In the genomic region with DNA sequence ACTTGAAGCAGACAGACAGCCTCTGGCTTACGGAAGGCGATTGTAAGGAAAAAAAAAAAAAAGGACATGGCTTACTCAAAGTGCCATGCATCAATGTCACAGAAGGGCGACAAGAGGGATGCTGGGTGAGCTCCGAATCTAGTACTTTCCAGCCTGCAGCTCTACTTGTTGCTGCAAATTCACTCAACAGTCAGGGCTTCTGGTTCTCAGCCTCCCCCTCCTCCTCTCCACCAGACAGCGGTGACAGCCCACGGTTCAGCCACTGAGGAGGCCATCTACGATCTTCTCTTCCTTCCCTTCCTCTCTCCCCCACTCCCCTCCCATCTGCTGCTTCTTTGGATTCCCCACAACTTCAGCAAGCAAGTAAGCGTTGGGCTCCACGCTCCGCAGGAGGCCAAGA, we compare ENCODE assay signal across 24 cellular contexts.
DNase-seq lines count a peak whose midpoint lies in the region; ATAC-seq and TF ChIP-seq lines count a peak whose summit lies in the region.
"Had no signal": no experiment of that assay in that cellular context is flagged by ENCODE, and none has a peak within 500 bp of the region (broad histone marks: within the 10 kb centered on the region; RNA-seq: fewer than 3 reads in every experiment).

No MANE protein-coding gene starts in this region.

- intact Hi-C loops in left ventricle myocardium inferior (cut with micrococcal nuclease) (no loop called here), right cardiac atrium (cut with DNase I) (no loop called here), lower lobe of right lung (cut with DNase I) (no loop called here)

- H3K36me3 ChIP-seq in left ventricle myocardium inferior (no peaks in the 10 kb centered on the region), lower lobe of right lung (no peaks in the 10 kb centered on the region)
- H3K36me3 ChIP-seq: sigmoid colon, SJCRH30 had no signal

- peaks cover 4% of the 10 kb centered on the region for H3K36me3 Mint-ChIP-seq in activated T-cell treated with anti-CD3 and anti-CD28 coated beads, Interleukin-2, amount 50 U/mL, for 4 hours (ENCODE audit: insufficient read depth)
- H3K36me3 Mint-ChIP-seq: activated CD8-positive, alpha-beta memory T cell treated with anti-CD3 and anti-CD28 coated beads, Interleukin-2, amount 10 ng/mL, durations not matched to agents 7 days and 5 days; stimulated activated effector memory CD8-positive, alpha-beta T cell treated with anti-CD3 and anti-CD28 coated beads, Interleukin-12 subunit alpha, Interleukin-12 subunit beta, amount 100 ng/mL, for 72 hours had no signal

- no peaks in the 10 kb centered on the region for H3K27me3 Mint-ChIP-seq in activated T-cell treated with anti-CD3 and anti-CD28 coated beads, Interleukin-2, amount 50 U/mL, for 4 hours (ENCODE audit: low read depth)
- H3K27me3 Mint-ChIP-seq: activated B cell treated with CpG ODN at 0.5 μM for 24 hours; activated CD8-positive, alpha-beta memory T cell treated with anti-CD3 and anti-CD28 coated beads, Interleukin-2, amount 10 ng/mL, durations not matched to agents 7 days and 5 days; CD4-positive, alpha-beta memory T cell; T-cell had no signal

- peaks cover 17% of the 10 kb centered on the region for H3K4me1 Mint-ChIP-seq in activated T-cell treated with anti-CD3 and anti-CD28 coated beads, Interleukin-2, amount 50 U/mL, for 4 hours (ENCODE audit: low read depth)

- H3K9me3 ChIP-seq in left ventricle myocardium inferior (replicated peaks) (no peaks in the 10 kb centered on the region), right cardiac atrium (ENCODE audit: control insufficient read depth, low read length) (no peaks in the 10 kb centered on the region), lower lobe of right lung (no peaks in the 10 kb centered on the region)
- H3K9me3 ChIP-seq: sigmoid colon, SJCRH30 had no signal

- H3K4me1 ChIP-seq in left ventricle myocardium inferior (peaks cover 9% of the 10 kb centered on the region), right cardiac atrium (ENCODE audit: control insufficient read depth, insufficient read depth, low read length) (no peaks in the 10 kb centered on the region), lower lobe of right lung (no peaks in the 10 kb centered on the region)
- H3K4me1 ChIP-seq: sigmoid colon had no signal

- DNase-seq in left ventricle myocardium inferior = peak; percentile 3
- no peak for DNase-seq in right cardiac atrium
- peak; percentile 46 for DNase-seq in cerebellum (ENCODE audit: low spot score)
- DNase-seq in lower lobe of right lung = peak; percentile 14
- no peak for DNase-seq in stimulated activated naive CD8-positive, alpha-beta T cell treated with anti-CD3 and anti-CD28 coated beads, Interleukin-15, Interleukin-2, amounts not matched to agents 100 U/mL and 50 U/mL, for 24 hours
- no peak for DNase-seq in activated T-cell treated with anti-CD3 and anti-CD28 coated beads, Interleukin-2, amount 50 U/mL, for 4 hours
- DNase-seq: activated B cell treated with CpG ODN at 0.5 μM for 24 hours; activated CD8-positive, alpha-beta memory T cell treated with anti-CD3 and anti-CD28 coated beads, Interleukin-2, amount 10 ng/mL, durations not matched to agents 7 days and 5 days; activated naive CD4-positive, alpha-beta T cell treated with anti-CD3 and anti-CD28 coated beads for 36 hours; activated T-cell treated with anti-CD3 and anti-CD28 coated beads, Interleukin-2, amount 50 U/mL, for 72 hours; amniotic stem cell; CD4-positive, alpha-beta memory T cell; EL; GOT3; NCI-H2081; NCI-H2227 treated with DMSO at 0.1 percent for 48 hours; NCI-H526 treated with DMSO at 0.1 percent for 48 hours; sigmoid colon; SJCRH30; stimulated activated CD4-positive, alpha-beta T cell treated with anti-CD3 and anti-CD28 coated beads, Interleukin-4, amount 100 ng/mL, for 24 hours; T-cell had no signal

- H3K27ac ChIP-seq in left ventricle myocardium inferior (replicated peaks) = no peak overlapping the region
- no peak overlapping the region for H3K27ac ChIP-seq in right cardiac atrium (ENCODE audit: low read length)
- no peak overlapping the region for H3K27ac ChIP-seq in lower lobe of right lung
- H3K27ac ChIP-seq: sigmoid colon, SJCRH30 had no signal

- H3K9me3 Mint-ChIP-seq in activated T-cell treated with anti-CD3 and anti-CD28 coated beads, Interleukin-2, amount 50 U/mL, for 4 hours = no peaks in the 10 kb centered on the region
- H3K9me3 Mint-ChIP-seq: activated B cell treated with CpG ODN at 0.5 μM for 24 hours; activated naive CD4-positive, alpha-beta T cell treated with anti-CD3 and anti-CD28 coated beads for 36 hours; activated T-cell treated with anti-CD3 and anti-CD28 coated beads, Interleukin-2, amount 50 U/mL, for 72 hours; CD4-positive, alpha-beta memory T cell; stimulated activated effector memory CD8-positive, alpha-beta T cell treated with anti-CD3 and anti-CD28 coated beads, Interleukin-12 subunit alpha, Interleukin-12 subunit beta, amount 100 ng/mL, for 72 hours; T-cell had no signal

- H3K4me3 Mint-ChIP-seq in activated T-cell treated with anti-CD3 and anti-CD28 coated beads, Interleukin-2, amount 50 U/mL, for 4 hours = no peak overlapping the region
- H3K4me3 Mint-ChIP-seq: activated B cell treated with CpG ODN at 0.5 μM for 24 hours; activated CD8-positive, alpha-beta memory T cell treated with anti-CD3 and anti-CD28 coated beads, Interleukin-2, amount 10 ng/mL, durations not matched to agents 7 days and 5 days; activated naive CD4-positive, alpha-beta T cell treated with anti-CD3 and anti-CD28 coated beads for 36 hours; activated T-cell treated with anti-CD3 and anti-CD28 coated beads, Interleukin-2, amount 50 U/mL, for 72 hours; CD4-positive, alpha-beta memory T cell; stimulated activated effector memory CD8-positive, alpha-beta T cell treated with anti-CD3 and anti-CD28 coated beads, Interleukin-12 subunit alpha, Interleukin-12 subunit beta, amount 100 ng/mL, for 72 hours; T-cell had no signal

- H3K4me3 ChIP-seq in left ventricle myocardium inferior (no peak overlapping the region), right cardiac atrium (ENCODE audit: low read length) (no peak overlapping the region), lower lobe of right lung (no peak overlapping the region)
- H3K4me3 ChIP-seq: sigmoid colon, SJCRH30 had no signal

- no peak for ATAC-seq in right cardiac atrium
- ATAC-seq in lower lobe of right lung = no peak
- ATAC-seq in GM21825 (IDR thresholded peaks at IDR 0.05; ENCODE audit: unreplicated experiment) = no peak
- no peak for ATAC-seq in stimulated activated naive CD8-positive, alpha-beta T cell treated with anti-CD3 and anti-CD28 coated beads, Interleukin-15, Interleukin-2, amounts not matched to agents 100 U/mL and 50 U/mL, for 24 hours
- no peak for ATAC-seq in activated T-cell treated with anti-CD3 and anti-CD28 coated beads, Interleukin-2, amount 50 U/mL, for 4 hours
- ATAC-seq in HG03280 (IDR thresholded peaks at IDR 0.05; ENCODE audit: unreplicated experiment) = no peak
- ATAC-seq: activated CD8-positive, alpha-beta memory T cell treated with anti-CD3 and anti-CD28 coated beads, Interleukin-2, amount 10 ng/mL, durations not matched to agents 7 days and 5 days; T-cell had no signal

- TF ChIP-seq CTCF in left ventricle myocardium inferior (IDR thresholded peaks at IDR 0.05; ENCODE audit: borderline replicate concordance) (no peak), lower lobe of right lung (IDR thresholded peaks at IDR 0.05) (no peak)

- WGBS in right cardiac atrium = 69% methylated on average over 10 of the region's 10 CpGs

- H3K27me3 ChIP-seq in left ventricle myocardium inferior (ENCODE audit: low read depth) (no peaks in the 10 kb centered on the region), right cardiac atrium (ENCODE audit: control insufficient read depth, insufficient read depth) (no peaks in the 10 kb centered on the region), lower lobe of right lung (ENCODE audit: low read depth) (no peaks in the 10 kb centered on the region)
- H3K27me3 ChIP-seq: sigmoid colon, SJCRH30 had no signal

Comparison
In these comparisons a context has a peak if more than half of its experiments do, and no peak if none do; other contexts are left out.
1. DNase-seq: peak in left ventricle myocardium inferior (single experiment), cerebellum (single experiment) and lower lobe of right lung (single experiment); none in right cardiac atrium (0 of 3), stimulated activated naive CD8-positive, alpha-beta T cell treated with anti-CD3 and anti-CD28 coated beads, Interleukin-15, Interleukin-2, amounts not matched to agents 100 U/mL and 50 U/mL, for 24 hours (single experiment) and activated T-cell treated with anti-CD3 and anti-CD28 coated beads, Interleukin-2, amount 50 U/mL, for 4 hours (single experiment).